Comparison of ENCODE assay signal across 24 cellular contexts in genomic region chr4:52054254-52054653, GRCh38.
"Had no signal": no experiment of that assay in that cellular context is flagged by ENCODE, and none has a peak within 500 bp of the region (broad histone marks: within the 10 kb centered on the region; RNA-seq: fewer than 3 reads in every experiment).

No MANE protein-coding gene starts in this region.

- DNase-seq: stimulated activated CD4-positive, alpha-beta T cell treated with anti-CD3 and anti-CD28 coated beads, Interleukin-2, amount 100 ng/mL, for 48 hours; stimulated activated CD4-positive, alpha-beta T cell treated with anti-CD3 and anti-CD28 coated beads, Interleukin-4, amount 100 ng/mL, for 1 hour; stimulated activated CD4-positive, alpha-beta T cell treated with anti-CD3 and anti-CD28 coated beads, Interleukin-4, amount 100 ng/mL, for 24 hours; stimulated activated CD4-positive, alpha-beta T cell treated with anti-CD3 and anti-CD28 coated beads, Interleukin-4, amount 100 ng/mL, for 4 hours; stimulated activated CD8-positive, alpha-beta memory T cell treated with anti-CD3 and anti-CD28 coated beads, Interleukin-4, amount 100 ng/mL, for 48 hours; stimulated activated naive B cell treated with anti-CD40 and anti-IgM and Interleukin-4, amounts not matched to agents 10 μg/mL and 1 μg/mL and 100 μg/mL, for 72 hours; stimulated activated naive CD4-positive, alpha-beta T cell; stimulated activated naive CD4-positive, alpha-beta T cell treated with Interleukin-2 at 50 U/mL for 16 hours; stimulated activated naive CD8-positive, alpha-beta T cell treated with anti-CD3 and anti-CD28 coated beads, Interleukin-15, amount 100 ng/mL, for 72 hours; stimulated activated naive CD8-positive, alpha-beta T cell treated with anti-CD3 and anti-CD28 coated beads, Interleukin-15, Interleukin-2, amounts not matched to agents 100 U/mL and 50 U/mL, for 24 hours; stomach; substantia nigra; testis; thyroid gland; tibial artery; transverse colon; trophoblast cell; upper lobe of left lung; upper lobe of right lung; uterus had no signal

- H3K36me3 ChIP-seq: stomach, suprapubic skin, thoracic aorta, thyroid gland, tibial artery, tibial nerve, transverse colon, upper lobe of left lung, upper lobe of right lung, uterus, vagina had no signal

- H3K27ac ChIP-seq: stomach, suprapubic skin, testis, thoracic aorta, thyroid gland, tibial artery, tibial nerve, transverse colon, upper lobe of left lung, upper lobe of right lung, uterus, vagina had no signal

- H3K9me3 ChIP-seq: stomach, suprapubic skin, testis, thoracic aorta, thyroid gland, transverse colon, upper lobe of left lung, upper lobe of right lung, uterus, vagina had no signal

- H3K4me1 ChIP-seq: testis, uterus had no signal

- H3K4me3 ChIP-seq: stomach, suprapubic skin, testis, thoracic aorta, thyroid gland, tibial artery, tibial nerve, transverse colon, upper lobe of left lung, upper lobe of right lung, uterus, vagina had no signal
